In genomic region chr17:16243811-16244567, GRCh38 we compare ENCODE assay signal across 1 cellular context.
TF ChIP-seq lines count a peak whose summit lies in the region.

No MANE protein-coding gene starts in this region.

TF ChIP-seq in IMR-90, 13 proteins besides CTCF, POLR2A, EP300 and RAD21:
- TF ChIP-seq MXI1 (IDR thresholded peaks at IDR 0.05; ENCODE audit: borderline replicate concordance, low read depth, low read length) (no peak), NFE2L2 (IDR thresholded peaks at IDR 0.05; ENCODE audit: low read depth, low read length) (no peak), BHLHE40 (IDR thresholded peaks at IDR 0.05; ENCODE audit: low read depth, low read length) (no peak), ELK1 (IDR thresholded peaks at IDR 0.05; ENCODE audit: borderline replicate concordance, low read depth, low read length) (no peak), RFX5 (IDR thresholded peaks at IDR 0.05; ENCODE audit: low read depth, low read length) (no peak), CHD1 (IDR thresholded peaks at IDR 0.05; ENCODE audit: low read depth, low read length) (no peak), MAZ (IDR thresholded peaks at IDR 0.05; ENCODE audit: borderline replicate concordance, low read depth, low read length) (no peak), RCOR1 (IDR thresholded peaks at IDR 0.05; ENCODE audit: insufficient replicate concordance, low read length) (no peak)
